16 cellular contexts compared by ENCODE assay signal in the genomic region with DNA sequence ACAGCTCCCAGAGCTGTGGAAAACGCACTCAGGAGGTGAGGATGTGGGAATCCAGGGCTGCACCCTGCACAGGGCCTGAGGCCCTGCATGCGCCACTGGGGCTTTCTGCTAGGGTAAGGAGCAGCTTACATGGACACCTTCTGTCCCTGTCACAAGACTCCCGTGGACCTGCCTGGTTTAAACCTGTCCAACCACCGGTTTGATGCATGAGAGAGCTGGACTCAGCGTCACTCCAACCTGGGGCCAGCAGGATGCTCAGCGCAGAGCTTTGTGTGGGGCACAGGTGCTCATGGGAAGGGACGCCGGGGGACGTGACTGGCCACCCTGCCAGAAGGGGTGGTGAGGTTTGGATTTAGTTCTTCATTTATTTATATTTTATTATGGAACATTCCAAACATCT. TPM values are rescaled to one million over a fixed set of nuclear protein-coding genes. Genes with fewer than 3 reads are reported as not detected.
DNase-seq lines count a peak whose midpoint lies in the region; ATAC-seq and TF ChIP-seq lines count a peak whose summit lies in the region.
"Had no signal": no experiment of that assay in that cellular context is flagged by ENCODE, and none has a peak within 500 bp of the region (broad histone marks: within the 10 kb centered on the region; RNA-seq: fewer than 3 reads in every experiment).

No MANE protein-coding gene starts in this region.

- H3K4me1 ChIP-seq in right atrium auricular region (peaks cover 0 to 6% of the 10 kb centered on the region in 2 donors), colonic mucosa (no peaks in the 10 kb centered on the region)

- H3K36me3 ChIP-seq in right atrium auricular region = no peaks in the 10 kb centered on the region
- no peaks in the 10 kb centered on the region for H3K36me3 ChIP-seq in colonic mucosa

- H3K9me3 ChIP-seq in right atrium auricular region = no peaks in the 10 kb centered on the region
- H3K9me3 ChIP-seq in colonic mucosa = no peaks in the 10 kb centered on the region

- H3K27ac ChIP-seq in right atrium auricular region = no peak overlapping the region
- no peak overlapping the region for H3K27ac ChIP-seq in colonic mucosa
- H3K27ac ChIP-seq: GM23248 had no signal

- peaks cover 10% of the 10 kb centered on the region for H3K4me1 Mint-ChIP-seq in osteocyte (ENCODE audit: unreplicated experiment)

- no peak for TF ChIP-seq CTCF in right atrium auricular region (IDR thresholded peaks at IDR 0.05)
- TF ChIP-seq CTCF in osteocyte (IDR thresholded peaks at IDR 0.05) = no peak
- no peak for TF ChIP-seq CTCF in colonic mucosa (IDR thresholded peaks at IDR 0.05)

- no peak overlapping the region for H3K9ac ChIP-seq in colonic mucosa (ENCODE audit: low read depth in 2 of 2, low read length in 2 of 2)
- H3K9ac ChIP-seq: GM23248 had no signal

- peak; percentile 67 for DNase-seq in cardiac septum (ENCODE audit: low spot score)
- DNase-seq in right atrium auricular region (ENCODE audit: low spot score) = no peak
- peak; percentile 4 for DNase-seq in epidermal melanocyte (ENCODE audit: insufficient read length, low spot score)
- peak; percentile 70 for DNase-seq in osteocyte (ENCODE audit: extremely low spot score, unreplicated experiment)
- no peak for DNase-seq in colonic mucosa
- DNase-seq: C1 segment of cervical spinal cord, DND-41, GM23248, KBM-7, NCI-H1436, NCI-H2029 treated with DMSO at 0.1 percent for 48 hours, NCI-H2171 treated with DMSO at 0.1 percent for 48 hours, NCI-H774 had no signal

- H3K27me3 ChIP-seq in right atrium auricular region = no peaks in the 10 kb centered on the region
- H3K27me3 ChIP-seq in colonic mucosa = no peaks in the 10 kb centered on the region

- no peaks in the 10 kb centered on the region for H3K36me3 Mint-ChIP-seq in osteocyte (ENCODE audit: unreplicated experiment)

- no peaks in the 10 kb centered on the region for H3K9me3 Mint-ChIP-seq in osteocyte (ENCODE audit: unreplicated experiment)

- ATAC-seq in HG02938 (IDR thresholded peaks at IDR 0.05; ENCODE audit: unreplicated experiment) (no peak), GM19023 (IDR thresholded peaks at IDR 0.05; ENCODE audit: unreplicated experiment) (no peak)
- ATAC-seq: HCT116 had no signal

- H3K4me3 ChIP-seq in right atrium auricular region (no peak overlapping the region), colonic mucosa (no peak overlapping the region)
- H3K4me3 ChIP-seq: GM23248 had no signal

- intact Hi-C loops in cardiac septum (cut with DNase I) (no loop called here), colonic mucosa (cut with DNase I) (no loop called here)

- no peaks in the 10 kb centered on the region for H3K27me3 Mint-ChIP-seq in osteocyte (ENCODE audit: unreplicated experiment)

- no peak overlapping the region for H3K4me3 Mint-ChIP-seq in osteocyte (ENCODE audit: unreplicated experiment)

- no peak overlapping the region for H3K27ac Mint-ChIP-seq in osteocyte (ENCODE audit: unreplicated experiment)

RNA-seq across cellular contexts. Expression of gene SNORC, which starts 24.2 kb away (rescaled TPM):
- 1.1 TPM for total RNA-seq in cardiac septum
- under 1 TPM; 0.12 to 0.30 TPM for total RNA-seq in right atrium auricular region
- 1.9 and 2.1 TPM in 2 replicates for total RNA-seq in osteocyte
- total RNA-seq in colonic mucosa = 10 to 100 TPM; 39.6 to 67.5 TPM
- total RNA-seq: GM23248 had no signal

Comparison
In these comparisons a context has a peak if more than half of its experiments do, and no peak if none do; other contexts are left out.
1. DNase-seq: peak in cardiac septum (single experiment), epidermal melanocyte (single experiment) and osteocyte (single experiment); none in right atrium auricular region (single experiment) and colonic mucosa (single experiment).
2. RNA of gene SNORC, which starts 24.2 kb away (total RNA-seq): 39.6 to 67.5 TPM in colonic mucosa; 1.9 to 2.1 TPM in osteocyte, 1.1 TPM in cardiac septum (single experiment) and 0.12 to 0.30 TPM in right atrium auricular region; every median in the first group is over 10 times any median in the second.